In genomic region chr6:4139272-4139671, GRCh38 we compare ENCODE assay signal across 20 cellular contexts.
"Had no signal": no experiment of that assay in that cellular context is flagged by ENCODE, and none has a peak within 500 bp of the region (broad histone marks: within the 10 kb centered on the region; RNA-seq: fewer than 3 reads in every experiment).

No MANE protein-coding gene starts in this region.

- H3K27me3 Mint-ChIP-seq: activated CD4-positive, alpha-beta T cell treated with anti-CD3 and anti-CD28 coated beads, Interleukin-2, amount 10 ng/mL, durations not matched to agents 24 days and 14 days; stimulated activated naive CD8-positive, alpha-beta T cell treated with anti-CD3 and anti-CD28 coated beads, Interleukin-15, Interleukin-2, amounts not matched to agents 100 ng/mL and 50 ng/mL, for 24 hours had no signal

- ATAC-seq: esophagus mucosa, heart right ventricle, left lung had no signal

- H3K4me3 Mint-ChIP-seq: activated CD4-positive, alpha-beta T cell treated with anti-CD3 and anti-CD28 coated beads, Interleukin-2, amount 10 ng/mL, durations not matched to agents 24 days and 14 days; activated naive CD8-positive, alpha-beta T cell treated with anti-CD3 and anti-CD28 coated beads, Interleukin-2, amount 10 ng/mL, durations not matched to agents 7 days and 5 days; activated T-helper 1 cell treated with anti-CD3 and anti-CD28 coated beads, Interleukin-12 subunit alpha, Interleukin-12 subunit beta, Interleukin-2, Interleukin-4 antibody, amounts not matched to agents 30 ng/mL and 10 ng/mL and 1 ng/mL, durations not matched to agents 14 hours and 24 hours and 36 hours; mesothelial cell of epicardium; stimulated activated naive CD8-positive, alpha-beta T cell treated with anti-CD3 and anti-CD28 coated beads, Interleukin-15, Interleukin-2, amounts not matched to agents 100 ng/mL and 50 ng/mL, for 24 hours had no signal

- H3K4me3 ChIP-seq: coronary artery, heart right ventricle, left lung, suprapubic skin, transverse colon, uterus had no signal

- H3K4me1 ChIP-seq: uterus had no signal

- H3K36me3 ChIP-seq: brain microvascular endothelial cell, heart right ventricle, left lung, suprapubic skin, transverse colon, uterus had no signal

- DNase-seq: activated CD4-positive, alpha-beta T cell treated with anti-CD3 and anti-CD28 coated beads, Interleukin-2, amount 10 ng/mL, durations not matched to agents 24 days and 14 days; activated CD4-positive, CD25-positive, alpha-beta regulatory T cell; activated CD8-positive, alpha-beta memory T cell treated with anti-CD3 and anti-CD28 coated beads for 24 hours; activated naive CD8-positive, alpha-beta T cell treated with anti-CD3 and anti-CD28 coated beads, Interleukin-2, amount 10 ng/mL, durations not matched to agents 7 days and 5 days; brain microvascular endothelial cell; heart right ventricle; left lung; nucleus accumbens; posterior cingulate gyrus; stimulated activated CD4-positive, alpha-beta T cell treated with anti-CD3 and anti-CD28 coated beads, Interleukin-1b, Interleukin-23, amount 100 ng/mL, for 48 hours; T1000; transverse colon; uterus had no signal

- H3K27me3 ChIP-seq: brain microvascular endothelial cell, heart right ventricle, left lung, suprapubic skin, transverse colon, uterus had no signal

- H3K27ac Mint-ChIP-seq: activated CD4-positive, alpha-beta T cell treated with anti-CD3 and anti-CD28 coated beads, Interleukin-2, amount 10 ng/mL, durations not matched to agents 24 days and 14 days; activated naive CD8-positive, alpha-beta T cell treated with anti-CD3 and anti-CD28 coated beads, Interleukin-2, amount 10 ng/mL, durations not matched to agents 7 days and 5 days; activated T-helper 1 cell treated with anti-CD3 and anti-CD28 coated beads, Interleukin-12 subunit alpha, Interleukin-12 subunit beta, Interleukin-2, Interleukin-4 antibody, amounts not matched to agents 30 ng/mL and 10 ng/mL and 1 ng/mL, durations not matched to agents 14 hours and 24 hours and 36 hours; mesothelial cell of epicardium; nephron; stimulated activated naive CD8-positive, alpha-beta T cell treated with anti-CD3 and anti-CD28 coated beads, Interleukin-15, Interleukin-2, amounts not matched to agents 100 ng/mL and 50 ng/mL, for 24 hours had no signal

- H3K9me3 Mint-ChIP-seq: activated CD4-positive, alpha-beta T cell treated with anti-CD3 and anti-CD28 coated beads, Interleukin-2, amount 10 ng/mL, durations not matched to agents 24 days and 14 days; activated T-helper 1 cell treated with anti-CD3 and anti-CD28 coated beads, Interleukin-12 subunit alpha, Interleukin-12 subunit beta, Interleukin-2, Interleukin-4 antibody, amounts not matched to agents 30 ng/mL and 10 ng/mL and 1 ng/mL, durations not matched to agents 14 hours and 24 hours and 36 hours had no signal

- H3K36me3 Mint-ChIP-seq: mesothelial cell of epicardium had no signal

- H3K9me3 ChIP-seq: left lung, suprapubic skin, transverse colon, uterus had no signal

- H3K27ac ChIP-seq: brain microvascular endothelial cell, coronary artery, heart right ventricle, left lung, suprapubic skin, transverse colon, uterus had no signal
